1 cellular context compared by ENCODE assay signal in the genomic region with DNA sequence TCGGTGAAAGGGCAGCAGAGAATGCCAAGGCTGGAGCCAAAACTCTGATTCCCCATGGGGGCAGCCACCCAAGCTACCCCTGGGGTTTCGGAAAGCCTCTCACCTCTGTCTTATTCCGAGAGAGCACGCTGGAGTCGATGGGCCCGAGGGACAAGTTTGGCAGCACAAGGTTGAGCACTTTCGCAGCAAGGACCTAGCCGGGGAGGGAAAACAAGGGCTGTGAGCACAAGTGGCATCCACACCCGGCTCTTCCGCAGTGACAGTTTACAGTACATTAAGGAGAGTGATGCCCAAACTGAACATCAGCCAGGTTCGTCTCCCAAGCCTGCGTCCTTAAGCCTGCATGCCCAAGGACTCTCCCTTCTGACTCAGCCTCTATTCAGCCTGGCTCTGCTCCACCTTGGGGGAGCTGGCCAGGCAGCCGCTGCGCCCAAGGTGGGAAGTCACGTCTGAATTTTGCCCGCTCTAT.
TF ChIP-seq lines count a peak whose summit lies in the region.

No MANE protein-coding gene starts in this region.

TF ChIP-seq in HepG2, 621 proteins besides CTCF, POLR2A, EP300 and RAD21:
- no peak for TF ChIP-seq ZBTB21 (CRISPR knock-in tag; IDR thresholded peaks at IDR 0.05)
- no peak for TF ChIP-seq MIER3 (CRISPR knock-in tag; IDR thresholded peaks at IDR 0.05; ENCODE audit: borderline replicate concordance)
- no peak for TF ChIP-seq CHD2 (IDR thresholded peaks at IDR 0.05; ENCODE audit: low read depth, low read length)
- no peak for TF ChIP-seq ZZZ3 (CRISPR knock-in tag; IDR thresholded peaks at IDR 0.05; ENCODE audit: borderline replicate concordance)
- TF ChIP-seq MXD4 (CRISPR knock-in tag; IDR thresholded peaks at IDR 0.05) = no peak
- TF ChIP-seq NR2F2 (IDR thresholded peaks at IDR 0.05; ENCODE audit: borderline replicate concordance, low read depth) = no peak
- TF ChIP-seq, protein P1, sequence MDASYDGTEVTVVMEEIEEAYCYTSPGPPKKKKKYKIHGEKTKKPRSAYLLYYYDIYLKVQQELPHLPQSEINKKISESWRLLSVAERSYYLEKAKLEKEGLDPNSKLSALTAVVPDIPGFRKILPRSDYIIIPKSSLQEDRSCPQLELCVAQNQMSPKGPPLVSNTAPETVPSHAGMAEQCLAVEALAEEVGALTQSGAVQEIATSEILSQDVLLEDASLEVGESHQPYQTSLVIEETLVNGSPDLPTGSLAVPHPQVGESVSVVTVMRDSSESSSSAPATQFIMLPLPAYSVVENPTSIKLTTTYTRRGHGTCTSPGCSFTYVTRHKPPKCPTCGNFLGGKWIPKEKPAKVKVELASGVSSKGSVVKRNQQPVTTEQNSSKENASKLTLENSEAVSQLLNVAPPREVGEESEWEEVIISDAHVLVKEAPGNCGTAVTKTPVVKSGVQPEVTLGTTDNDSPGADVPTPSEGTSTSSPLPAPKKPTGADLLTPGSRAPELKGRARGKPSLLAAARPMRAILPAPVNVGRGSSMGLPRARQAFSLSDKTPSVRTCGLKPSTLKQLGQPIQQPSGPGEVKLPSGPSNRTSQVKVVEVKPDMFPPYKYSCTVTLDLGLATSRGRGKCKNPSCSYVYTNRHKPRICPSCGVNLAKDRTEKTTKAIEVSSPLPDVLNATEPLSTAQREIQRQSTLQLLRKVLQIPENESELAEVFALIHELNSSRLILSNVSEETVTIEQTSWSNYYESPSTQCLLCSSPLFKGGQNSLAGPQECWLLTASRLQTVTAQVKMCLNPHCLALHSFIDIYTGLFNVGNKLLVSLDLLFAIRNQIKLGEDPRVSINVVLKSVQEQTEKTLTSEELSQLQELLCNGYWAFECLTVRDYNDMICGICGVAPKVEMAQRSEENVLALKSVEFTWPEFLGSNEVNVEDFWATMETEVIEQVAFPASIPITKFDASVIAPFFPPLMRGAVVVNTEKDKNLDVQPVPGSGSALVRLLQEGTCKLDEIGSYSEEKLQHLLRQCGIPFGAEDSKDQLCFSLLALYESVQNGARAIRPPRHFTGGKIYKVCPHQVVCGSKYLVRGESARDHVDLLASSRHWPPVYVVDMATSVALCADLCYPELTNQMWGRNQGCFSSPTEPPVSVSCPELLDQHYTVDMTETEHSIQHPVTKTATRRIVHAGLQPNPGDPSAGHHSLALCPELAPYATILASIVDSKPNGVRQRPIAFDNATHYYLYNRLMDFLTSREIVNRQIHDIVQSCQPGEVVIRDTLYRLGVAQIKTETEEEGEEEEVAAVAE (CRISPR knock-in tag; IDR thresholded peaks at IDR 0.05; ENCODE audit: borderline replicate concordance) = no peak
- no peak for TF ChIP-seq SYNCRIP (IDR thresholded peaks at IDR 0.05; ENCODE audit: insufficient read depth, low read depth, low read length)
